Comparison of ENCODE assay signal across 14 cellular contexts in the genomic region with DNA sequence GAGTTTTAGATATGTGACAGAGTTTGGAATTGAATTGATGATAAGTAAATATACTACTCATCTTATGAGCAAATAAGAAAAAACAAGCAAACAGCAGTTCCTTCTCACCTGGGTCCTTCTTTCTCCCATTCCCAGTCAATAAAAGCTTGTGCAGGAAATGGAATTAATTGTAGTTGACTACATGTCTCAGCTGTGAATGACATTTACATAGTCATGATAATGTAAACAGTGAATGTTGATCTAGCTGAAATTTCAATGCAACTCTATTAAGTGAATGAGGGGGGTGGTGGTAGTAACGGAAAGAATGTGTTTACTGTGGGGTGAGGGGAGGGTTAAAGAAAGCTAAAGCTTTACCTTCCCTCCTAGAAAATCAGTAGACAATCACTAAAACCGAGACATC.
A peak's percentile ranks its signal among the peaks of the same experiment; 100 is the strongest.
DNase-seq lines count a peak whose midpoint lies in the region; ATAC-seq and TF ChIP-seq lines count a peak whose summit lies in the region.
"Had no signal": no experiment of that assay in that cellular context is flagged by ENCODE, and none has a peak within 500 bp of the region (broad histone marks: within the 10 kb centered on the region; RNA-seq: fewer than 3 reads in every experiment).

No MANE protein-coding gene starts in this region.

- no peaks in the 10 kb centered on the region for H3K27me3 ChIP-seq in PC-3 (ENCODE audit: low read length)
- no peaks in the 10 kb centered on the region for H3K27me3 ChIP-seq in iPS-15b (ENCODE audit: control insufficient read depth, insufficient read depth, low read length)
- H3K27me3 ChIP-seq in suprapubic skin = no peaks in the 10 kb centered on the region
- H3K27me3 ChIP-seq: BLaER1 treated with 17β-estradiol and CSF1 and Interleukin-3, amounts not matched to agents 10 nM and 100 nM had no signal

- H3K27ac ChIP-seq in PC-3 (ENCODE audit: low read length) = peak overlapping the region; percentile 91
- no peak overlapping the region for H3K27ac ChIP-seq in suprapubic skin
- H3K27ac ChIP-seq: KMS-11, prostate gland had no signal

- no peak for TF ChIP-seq POLR2A in suprapubic skin (IDR thresholded peaks at IDR 0.05)

- no TSS peak for BruUV-seq in PC-3 (replicated peaks; lab: Mats Ljungman, UMichigan)

- H3F3A ChIP-seq in PC-3 (ENCODE audit: low read length, unreplicated experiment) = no peaks in the 10 kb centered on the region

- TF ChIP-seq CTCF in PC-3 (conservative IDR thresholded peaks at IDR 0.05; ENCODE audit: low read depth, low read length) (no peak), suprapubic skin (IDR thresholded peaks at IDR 0.05) (no peak)

- H3K4me1 ChIP-seq in PC-3 (ENCODE audit: insufficient read depth, low read length) = peaks cover 38% of the 10 kb centered on the region
- no peaks in the 10 kb centered on the region for H3K4me1 ChIP-seq in iPS-15b (ENCODE audit: control insufficient read depth, insufficient read depth, low read length)
- H3K4me1 ChIP-seq in suprapubic skin = peaks cover 9% of the 10 kb centered on the region
- H3K4me1 ChIP-seq: prostate gland had no signal

- H2AFZ ChIP-seq in PC-3 (ENCODE audit: low read length) = peak overlapping the region; percentile 63

- H3K9me2 ChIP-seq in PC-3 (replicated peaks; ENCODE audit: low read length) = no peaks in the 10 kb centered on the region

- no peaks in the 10 kb centered on the region for H3K79me2 ChIP-seq in PC-3 (ENCODE audit: low read length)

- WGBS in suprapubic skin = 83% methylated on average over 2 of the region's 2 CpGs

- TF ChIP-seq EP300 in suprapubic skin (IDR thresholded peaks at IDR 0.05) = no peak

- no peaks in the 10 kb centered on the region for H4K20me1 ChIP-seq in PC-3 (ENCODE audit: low read length)
- H4K20me1 ChIP-seq: BLaER1 treated with 17β-estradiol and CSF1 and Interleukin-3, amounts not matched to agents 10 nM and 100 nM had no signal

- H3K4me2 ChIP-seq in PC-3 (ENCODE audit: low read length) = peak overlapping the region; percentile 79
- H3K4me2 ChIP-seq: KMS-11 had no signal

- CTCF ChIA-PET in PC-3 (lab: Charles Lee) = interaction anchor here (1.0 kb wide), 1 partner anchor 299 kb away, joined by 8 read pairs; no protein-coding TSS in a partner anchor

- H3K9me3 ChIP-seq in PC-3 (ENCODE audit: low read length) (no peaks in the 10 kb centered on the region), iPS-15b (ENCODE audit: control insufficient read depth, insufficient read depth, low read length) (no peaks in the 10 kb centered on the region), suprapubic skin (no peaks in the 10 kb centered on the region)
- H3K9me3 ChIP-seq: prostate gland had no signal

- H3K36me3 ChIP-seq in PC-3 (ENCODE audit: low read depth, low read length) = no peaks in the 10 kb centered on the region
- no peaks in the 10 kb centered on the region for H3K36me3 ChIP-seq in iPS-15b (ENCODE audit: control insufficient read depth, insufficient read depth, low read length)
- H3K36me3 ChIP-seq in suprapubic skin = no peaks in the 10 kb centered on the region
- H3K36me3 ChIP-seq: BLaER1 treated with 17β-estradiol and CSF1 and Interleukin-3, amounts not matched to agents 10 nM and 100 nM; prostate gland had no signal

- intact Hi-C loops in PC-3 (cut with micrococcal nuclease) = loop anchor here (1.0 to 5.0 kb wide), 4 partner anchors 47 to 127 kb away; no protein-coding TSS in a partner anchor

- peak; percentile 80 for DNase-seq in DMS153 (lab: John Stamatoyannopoulos, UW)
- DNase-seq in NCI-H1417 treated with DMSO at 0.1 percent for 48 hours (lab: John Stamatoyannopoulos, UW) = peak; percentile 36
- peak; percentile 72 for DNase-seq in PC-3
- DNase-seq in hepatic stellate cell (ENCODE audit: low spot score) = no peak
- no peak for DNase-seq in suprapubic skin (ENCODE audit: low spot score in 2 of 2)
- DNase-seq: activated T-cell treated with anti-CD3 and anti-CD28 coated beads for 4 hours, cortex of kidney, left cardiac atrium, NCI-H187 treated with DMSO at 0.1 percent for 48 hours had no signal

- H3K4me3 ChIP-seq in PC-3 (ENCODE audit: low read length) = peak overlapping the region; percentile 46
- peak overlapping the region; percentile 10 for H3K4me3 ChIP-seq in iPS-15b (ENCODE audit: low read depth, low read length)
- H3K4me3 ChIP-seq in suprapubic skin = no peak overlapping the region
- H3K4me3 ChIP-seq: BLaER1 treated with 17β-estradiol and CSF1 and Interleukin-3, amounts not matched to agents 10 nM and 100 nM; prostate gland had no signal

- POLR2A ChIA-PET in PC-3 (lab: Charles Lee; ENCODE audit: unreplicated experiment) = interaction anchor here (0.5 to 2.1 kb wide), 6 partner anchors 25 to 300 kb away, joined by 4 to 19 read pairs (median 6); a partner anchor contains a TSS

- ATAC-seq in PC-3 = peak; percentile 46
- ATAC-seq in GM18858 (IDR thresholded peaks at IDR 0.05; ENCODE audit: unreplicated experiment) = no peak
- ATAC-seq: left cardiac atrium had no signal

- H3K9ac ChIP-seq in PC-3 (ENCODE audit: low read length) (peak overlapping the region; percentile 81), iPS-15b (ENCODE audit: low read depth, low read length) (no peak overlapping the region)
- H3K9ac ChIP-seq: BLaER1 treated with 17β-estradiol and CSF1 and Interleukin-3, amounts not matched to agents 10 nM and 100 nM; KMS-11 had no signal

Comparison
In these comparisons a context has a peak if more than half of its experiments do, and no peak if none do; other contexts are left out.
1. DNase-seq: peak in DMS153 (single experiment), NCI-H1417 treated with DMSO at 0.1 percent for 48 hours (single experiment) and PC-3 (single experiment); none in hepatic stellate cell (single experiment) and suprapubic skin (0 of 2).